32 cellular contexts compared by ENCODE assay signal in the genomic region with DNA sequence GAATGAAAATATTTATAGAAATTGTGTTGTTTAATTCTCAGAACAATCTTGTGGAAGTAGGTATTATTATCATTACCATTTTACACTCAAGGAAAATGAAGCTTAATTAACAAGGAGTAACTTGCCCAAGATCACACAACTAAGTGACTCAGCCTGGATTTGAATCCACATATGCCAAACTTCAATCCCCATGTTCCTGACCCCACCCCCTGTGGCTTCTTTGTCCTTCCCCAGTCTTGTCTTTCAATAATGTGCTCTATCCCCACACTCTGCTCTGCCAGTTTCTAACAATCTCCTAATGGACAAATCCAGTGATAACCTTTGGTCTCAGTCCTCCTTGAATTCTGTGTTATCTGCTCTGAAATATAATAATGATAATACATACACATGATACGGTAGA.
"Had no signal": no experiment of that assay in that cellular context is flagged by ENCODE, and none has a peak within 500 bp of the region (broad histone marks: within the 10 kb centered on the region; RNA-seq: fewer than 3 reads in every experiment).

No MANE protein-coding gene starts in this region.

- H3K4me3 ChIP-seq: adrenal gland, body of pancreas, cardiac muscle cell, colonic mucosa, esophagus squamous epithelium, gastroesophageal sphincter, heart right ventricle, hepatocyte had no signal

- H3K79me2 ChIP-seq: hepatocyte had no signal

- H3K4me2 ChIP-seq: hepatocyte had no signal

- H3K27ac ChIP-seq: adrenal gland, body of pancreas, cardiac muscle cell, colonic mucosa, esophagus squamous epithelium, gastroesophageal sphincter, heart right ventricle, hepatocyte, WERI-Rb-1 had no signal

- ATAC-seq: activated CD4-positive, alpha-beta T cell treated with anti-CD3 and anti-CD28 coated beads for 36 hours; activated naive CD8-positive, alpha-beta T cell treated with anti-CD3 and anti-CD28 coated beads, Interleukin-2, amount 50 U/mL, for 24 hours; activated T-helper 17 cell treated with anti-CD3 and anti-CD28 coated beads, Interleukin-2, amount 50 U/mL, for 72 hours; body of pancreas; gastroesophageal sphincter; heart right ventricle; T-helper 17 cell had no signal

- H3K27me3 ChIP-seq: adrenal gland, body of pancreas, cardiac muscle cell, colonic mucosa, esophagus squamous epithelium, gastroesophageal sphincter, heart right ventricle, hepatocyte had no signal

- DNase-seq: activated CD4-positive, alpha-beta memory T cell treated with anti-CD3 and anti-CD28 coated beads, Interleukin-2, amount 10 ng/mL, durations not matched to agents 7 days and 5 days; activated CD4-positive, alpha-beta T cell treated with anti-CD3 and anti-CD28 coated beads for 36 hours; activated CD4-positive, alpha-beta T cell treated with anti-CD3 and anti-CD28 coated beads, Interleukin-2, amount 10 ng/mL, durations not matched to agents 24 days and 14 days; activated CD4-positive, CD25-positive, alpha-beta regulatory T cell; activated CD4-positive, CD25-positive, alpha-beta regulatory T cell treated with anti-CD3 and anti-CD28 coated beads, Interleukin-2, amount 50 U/mL, for 72 hours; activated CD8-positive, alpha-beta memory T cell treated with anti-CD3 and anti-CD28 coated beads, Interleukin-2, amount 50 U/mL, for 48 hours; activated effector memory CD4-positive, alpha-beta T cell treated with anti-CD3 and anti-CD28 coated beads, Interleukin-2, amount 50 U/mL, for 16 hours; activated naive CD4-positive, alpha-beta T cell treated with anti-CD3 and anti-CD28 coated beads for 36 hours; activated naive CD8-positive, alpha-beta T cell treated with anti-CD3 and anti-CD28 coated beads for 36 hours; activated naive CD8-positive, alpha-beta T cell treated with anti-CD3 and anti-CD28 coated beads, Interleukin-2, amount 50 U/mL, for 24 hours; activated T-cell treated with anti-CD3 and anti-CD28 coated beads for 4 hours; activated T-cell treated with anti-CD3 and anti-CD28 coated beads, Interleukin-2, amount 50 U/mL, for 24 hours; adrenal gland; amygdala; aorta; body of pancreas; central memory CD4-positive, alpha-beta T cell; cerebellar nuclear complex; colonic mucosa; effector CD8-positive, alpha-beta T cell; erythroblast; esophagus squamous epithelium; foreskin melanocyte; heart right ventricle; T-helper 1 cell; T-helper 17 cell; T1000; WERI-Rb-1 had no signal

- H3K4me1 ChIP-seq: adrenal gland, body of pancreas, colonic mucosa, gastroesophageal sphincter, heart right ventricle had no signal

- H3K36me3 ChIP-seq: adrenal gland, cardiac muscle cell, colonic mucosa, esophagus squamous epithelium, gastroesophageal sphincter, heart right ventricle, WERI-Rb-1 had no signal
